Comparison of ENCODE assay signal across 8 cellular contexts in the genomic region with DNA sequence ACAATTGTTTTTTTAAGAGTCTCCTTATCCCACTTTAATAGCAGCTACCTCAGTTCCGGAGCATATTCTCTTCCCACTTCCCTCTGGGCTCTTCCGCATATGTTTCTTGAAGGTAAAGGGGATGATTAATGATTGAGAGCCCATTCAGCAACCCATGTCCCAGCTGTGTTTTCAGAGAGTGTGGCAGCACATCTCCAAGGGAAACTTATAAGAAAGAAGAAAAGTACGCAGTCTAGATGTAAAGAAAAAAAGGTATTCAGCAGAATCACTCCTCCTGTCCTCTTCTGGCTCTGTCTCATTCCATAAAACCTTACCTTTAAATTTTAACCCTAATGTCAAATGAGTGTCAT. TPM values are rescaled to one million over a fixed set of nuclear protein-coding genes. Genes with fewer than 3 reads are reported as not detected.
DNase-seq lines count a peak whose midpoint lies in the region; ATAC-seq and TF ChIP-seq lines count a peak whose summit lies in the region.

No MANE protein-coding gene starts in this region.

- no peak overlapping the region for H2AFZ ChIP-seq in smooth muscle cell (ENCODE audit: low read depth)

- ATAC-seq in GM21529 (IDR thresholded peaks at IDR 0.05; ENCODE audit: unreplicated experiment): peak; percentile 13
- ATAC-seq in HG03378 (IDR thresholded peaks at IDR 0.05; ENCODE audit: unreplicated experiment): no peak

- 99% methylated on average over 3 of the region's 3 CpGs for WGBS in smooth muscle cell (ENCODE audit: low lambda C conversion rate)

- H3K4me2 ChIP-seq in smooth muscle cell: no peak overlapping the region

- peak overlapping the region; percentile 59 for H3K4me3 ChIP-seq in AG09309 (ENCODE audit: control insufficient read depth, low read depth, low read length)
- H3K4me3 ChIP-seq in SJCRH30: peak overlapping the region; percentile 52
- peak overlapping the region; percentile 52 for H3K4me3 ChIP-seq in iPS-15b (ENCODE audit: low read depth, low read length)
- no peak overlapping the region for H3K4me3 ChIP-seq in smooth muscle cell

- H3K79me2 ChIP-seq in smooth muscle cell (ENCODE audit: low read depth): no peaks in the 10 kb centered on the region

- H3K36me3 ChIP-seq in SJCRH30: no peaks in the 10 kb centered on the region
- no peaks in the 10 kb centered on the region for H3K36me3 ChIP-seq in iPS-15b (ENCODE audit: control insufficient read depth, insufficient read depth, low read length)
- no peaks in the 10 kb centered on the region for H3K36me3 ChIP-seq in smooth muscle cell (ENCODE audit: low read depth)

- no peak for DNase-seq in AG09309 (ENCODE audit: low read depth)
- no peak for DNase-seq in SJCRH30
- DNase-seq in effector CD8-positive, alpha-beta T cell (lab: John Stamatoyannopoulos, UW): no peak
- no peak for DNase-seq in smooth muscle cell (lab: John Stamatoyannopoulos, UW; ENCODE audit: unreplicated experiment)
- no peak for DNase-seq in stimulated activated naive CD4-positive, alpha-beta T cell (lab: John Stamatoyannopoulos, UW)

- H4K20me1 ChIP-seq in smooth muscle cell (ENCODE audit: low read depth): no peaks in the 10 kb centered on the region

- H3K27ac ChIP-seq in SJCRH30 (no peak overlapping the region), smooth muscle cell (ENCODE audit: low read depth) (no peak overlapping the region)

- H3F3A ChIP-seq in smooth muscle cell (ENCODE audit: low read depth): no peaks in the 10 kb centered on the region

- no peaks in the 10 kb centered on the region for H3K27me3 ChIP-seq in SJCRH30
- no peaks in the 10 kb centered on the region for H3K27me3 ChIP-seq in iPS-15b (ENCODE audit: control insufficient read depth, insufficient read depth, low read length)
- no peaks in the 10 kb centered on the region for H3K27me3 ChIP-seq in smooth muscle cell (ENCODE audit: low read depth)

- H3K9ac ChIP-seq in iPS-15b (ENCODE audit: low read depth, low read length) (peak overlapping the region; percentile 2), smooth muscle cell (ENCODE audit: low read depth) (no peak overlapping the region)

- H3K4me1 ChIP-seq in SJCRH30 (no peaks in the 10 kb centered on the region), iPS-15b (ENCODE audit: control insufficient read depth, insufficient read depth, low read length) (no peaks in the 10 kb centered on the region), smooth muscle cell (ENCODE audit: low read depth) (no peaks in the 10 kb centered on the region)

- no peak for TF ChIP-seq CTCF in AG09309 (IDR thresholded peaks at IDR 0.05; ENCODE audit: control insufficient read depth, insufficient read depth, low read depth, low read length, missing control alignments)
- no peak for TF ChIP-seq CTCF in smooth muscle cell (IDR thresholded peaks at IDR 0.05; ENCODE audit: borderline replicate concordance, insufficient read depth, poor library complexity, severe bottlenecking)

- H3K9me3 ChIP-seq in SJCRH30 (replicated peaks) (no peaks in the 10 kb centered on the region), iPS-15b (ENCODE audit: control insufficient read depth, insufficient read depth, low read length) (no peaks in the 10 kb centered on the region), smooth muscle cell (replicated peaks; ENCODE audit: low read depth) (no peaks in the 10 kb centered on the region)

RNA-seq across cellular contexts. Expression of gene ANKRD7, which starts 9.7 kb away (rescaled TPM):
- total RNA-seq in SJCRH30 (2014; rRNA removed; shearing (Covaris generic)): 0.86 and 0.93 TPM in 2 replicates
- total RNA-seq in smooth muscle cell: 0.72 TPM in 1 of 2 replicates, not detected in the other
- polyA plus RNA-seq in smooth muscle cell: 0.34 and 0.41 TPM in 2 replicates

RNA-seq across cellular contexts. Expression of gene LSM8, which starts 30.8 kb away (rescaled TPM):
- total RNA-seq in SJCRH30 (2014; rRNA removed; shearing (Covaris generic)): 76.8 and 92.0 TPM in 2 replicates
- 38.2 and 42.8 TPM in 2 replicates for total RNA-seq in smooth muscle cell
- polyA plus RNA-seq in smooth muscle cell: 36.8 and 41.6 TPM in 2 replicates
